ENCODE assay signal across 6 cellular contexts in the genomic region with DNA sequence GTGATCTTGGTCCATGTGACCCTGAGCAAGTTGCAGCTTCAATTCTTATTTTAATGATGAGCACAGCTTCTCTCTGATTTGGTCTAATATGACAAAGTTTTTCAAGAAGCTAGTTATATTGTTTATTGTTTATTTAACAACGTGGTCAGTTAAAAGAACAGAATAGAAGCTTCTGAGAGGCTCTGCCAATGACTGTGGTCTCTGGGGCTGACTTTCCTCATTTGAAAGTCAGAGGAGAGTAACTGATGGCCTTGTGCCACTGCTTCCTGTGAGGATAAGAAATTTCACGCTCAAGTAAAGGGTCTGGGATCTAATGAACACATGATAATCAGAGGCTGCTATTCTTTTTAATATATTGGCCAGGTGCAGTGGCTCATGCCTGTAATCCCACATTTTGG. TPM values are rescaled to one million over a fixed set of nuclear protein-coding genes. Genes with fewer than 3 reads are reported as not detected.
"Had no signal": no experiment of that assay in that cellular context is flagged by ENCODE, and none has a peak within 500 bp of the region (broad histone marks: within the 10 kb centered on the region; RNA-seq: fewer than 3 reads in every experiment).

No MANE protein-coding gene starts in this region.

- H3K4me2 ChIP-seq: GM23338 had no signal

- FAIRE-seq: H1, H54, HTR-8/SVneo had no signal

- H3K4me3 ChIP-seq: GM23338 had no signal

- DNase-seq: H9, HCEC 1CT had no signal

- ATAC-seq: GM23338 had no signal

RNA-seq across cellular contexts. Expression of a gene that starts 7.3 kb away (rescaled TPM):
- total RNA-seq: H1 had no signal
- polyA plus RNA-seq: GM23338 had no signal
